In the genomic region with DNA sequence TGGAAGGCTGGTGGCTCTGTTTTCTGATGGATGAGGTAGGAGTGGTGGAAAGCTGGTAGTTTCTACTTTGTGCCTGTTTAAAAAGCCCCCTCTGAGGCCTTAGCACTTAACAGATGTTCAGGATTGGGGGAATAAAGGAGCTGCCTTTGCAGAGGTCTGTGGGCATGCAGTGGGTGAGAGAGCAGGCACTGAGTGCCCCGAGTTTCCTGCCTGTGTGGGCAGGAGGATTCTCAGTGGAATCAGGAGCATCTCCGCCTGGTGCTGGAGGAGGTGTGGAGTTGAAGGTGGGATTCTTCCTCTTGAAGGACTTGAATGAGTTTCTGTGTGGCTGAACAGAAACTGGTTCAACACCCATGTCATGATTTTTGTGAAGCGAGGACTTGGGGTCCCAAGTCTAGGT, we compare ENCODE assay signal across 1 cellular context.
TF ChIP-seq lines count a peak whose summit lies in the region.

No MANE protein-coding gene starts in this region.

TF ChIP-seq in SK-N-SH, 30 proteins besides CTCF, POLR2A, EP300 and RAD21 (continued from another document):
- TF ChIP-seq, protein P1, sequence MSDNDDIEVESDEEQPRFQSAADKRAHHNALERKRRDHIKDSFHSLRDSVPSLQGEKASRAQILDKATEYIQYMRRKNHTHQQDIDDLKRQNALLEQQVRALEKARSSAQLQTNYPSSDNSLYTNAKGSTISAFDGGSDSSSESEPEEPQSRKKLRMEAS (IDR thresholded peaks at IDR 0.05; ENCODE audit: low read depth) = no peak
- no peak for TF ChIP-seq EZH2phosphoT487 (IDR thresholded peaks at IDR 0.05; ENCODE audit: borderline replicate concordance, low read depth)
- TF ChIP-seq TEAD4 (IDR thresholded peaks at IDR 0.05; ENCODE audit: borderline replicate concordance, insufficient read depth) = no peak
- TF ChIP-seq, protein P2, sequence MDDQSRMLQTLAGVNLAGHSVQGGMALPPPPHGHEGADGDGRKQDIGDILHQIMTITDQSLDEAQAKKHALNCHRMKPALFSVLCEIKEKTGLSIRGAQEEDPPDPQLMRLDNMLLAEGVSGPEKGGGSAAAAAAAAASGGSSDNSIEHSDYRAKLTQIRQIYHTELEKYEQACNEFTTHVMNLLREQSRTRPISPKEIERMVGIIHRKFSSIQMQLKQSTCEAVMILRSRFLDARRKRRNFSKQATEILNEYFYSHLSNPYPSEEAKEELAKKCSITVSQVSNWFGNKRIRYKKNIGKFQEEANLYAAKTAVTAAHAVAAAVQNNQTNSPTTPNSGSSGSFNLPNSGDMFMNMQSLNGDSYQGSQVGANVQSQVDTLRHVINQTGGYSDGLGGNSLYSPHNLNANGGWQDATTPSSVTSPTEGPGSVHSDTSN (IDR thresholded peaks at IDR 0.05) = no peak
